Comparison of ENCODE assay signal across 24 cellular contexts in genomic region chr3:191282262-191283215, GRCh38. TPM values are rescaled to one million over a fixed set of nuclear protein-coding genes. Genes with fewer than 3 reads are reported as not detected.
DNase-seq lines count a peak whose midpoint lies in the region; ATAC-seq, FAIRE-seq and TF ChIP-seq lines count a peak whose summit lies in the region.
"Had no signal": no experiment of that assay in that cellular context is flagged by ENCODE, and none has a peak within 500 bp of the region (broad histone marks: within the 10 kb centered on the region; RNA-seq: fewer than 3 reads in every experiment).

No MANE protein-coding gene starts in this region.

- H3K27ac ChIP-seq in A673 (ENCODE audit: low read depth, low read length, poor library complexity, severe bottlenecking) (peak overlapping the region; percentile 2), kidney (ENCODE audit: low read depth in 2 of 2, low read length in 2 of 2) (no peak overlapping the region)
- H3K27ac ChIP-seq: A549; BLaER1 treated with 17β-estradiol and CSF1 and Interleukin-3, amounts not matched to agents 10 nM and 100 nM; gastroesophageal sphincter; right atrium auricular region; uterus had no signal

- POLR2A ChIA-PET in A673 (lab: Charles Lee; ENCODE audit: low non-redundant PET): no interaction called here

- no peak for FAIRE-seq in kidney (lab: Jason Lieb, UNC)
- FAIRE-seq: A549, bronchial epithelial cell, endothelial cell of umbilical vein, HTR-8/SVneo had no signal

- TF ChIP-seq CTCF in A673 (conservative IDR thresholded peaks at IDR 0.05; ENCODE audit: low read depth, low read length) (no peak), kidney (IDR thresholded peaks at IDR 0.05; ENCODE audit: borderline replicate concordance, extremely low read depth, insufficient read depth) (no peak)

- peaks cover 33% of the 10 kb centered on the region for H3K4me1 ChIP-seq in A673 (ENCODE audit: insufficient read depth, low read length, poor library complexity, severe bottlenecking)
- H3K4me1 ChIP-seq in kidney (ENCODE audit: control insufficient read depth in 1 of 2, insufficient read depth in 1 of 2, low read depth in 1 of 2, low read length in 2 of 2): no peaks in the 10 kb centered on the region
- H3K4me1 ChIP-seq: A549, gastroesophageal sphincter, right atrium auricular region, uterus had no signal

- H3K9me3 ChIP-seq in A673 (ENCODE audit: low read depth, low read length, poor library complexity, severe bottlenecking) (no peaks in the 10 kb centered on the region), kidney (ENCODE audit: control insufficient read depth in 1 of 2, low read length in 2 of 2) (no peaks in the 10 kb centered on the region)
- H3K9me3 ChIP-seq: A549, gastroesophageal sphincter, uterus had no signal

- peak; percentile 28 for ATAC-seq in GM19351 (IDR thresholded peaks at IDR 0.05; ENCODE audit: unreplicated experiment)
- ATAC-seq: A549; activated naive CD8-positive, alpha-beta T cell treated with anti-CD3 and anti-CD28 coated beads, Interleukin-2, amount 50 U/mL, for 24 hours; gastroesophageal sphincter had no signal

- H3K9ac ChIP-seq in kidney (ENCODE audit: low read length in 2 of 2): no peak overlapping the region
- H3K9ac ChIP-seq: BLaER1 treated with 17β-estradiol and CSF1 and Interleukin-3, amounts not matched to agents 10 nM and 100 nM had no signal

- no TSS peak for BruUV-seq in A673 (replicated peaks; lab: Mats Ljungman, UMichigan)

- H3K27me3 ChIP-seq in A673 (replicated peaks; ENCODE audit: insufficient read depth, low read depth, low read length, poor library complexity): no peaks in the 10 kb centered on the region
- H3K27me3 ChIP-seq: BLaER1 treated with 17β-estradiol and CSF1 and Interleukin-3, amounts not matched to agents 10 nM and 100 nM; gastroesophageal sphincter; right atrium auricular region; uterus had no signal

- CTCF ChIA-PET in A673 (lab: Charles Lee): no interaction called here

- H3K4me3 ChIP-seq in A673 (ENCODE audit: low read depth, low read length, poor library complexity, severe bottlenecking) (no peak overlapping the region), kidney (ENCODE audit: low read length in 2 of 2) (no peak overlapping the region)
- H3K4me3 ChIP-seq: A549; BLaER1 treated with 17β-estradiol and CSF1 and Interleukin-3, amounts not matched to agents 10 nM and 100 nM; gastroesophageal sphincter; right atrium auricular region; uterus had no signal

- DNase-seq in A673 (ENCODE audit: low spot score) (peak; percentile 59), fibroblast of the conjunctiva (ENCODE audit: low read depth) (peak; percentile 49), kidney (no peak), NK-92 (lab: John Stamatoyannopoulos, UW; ENCODE audit: unreplicated experiment) (no peak)
- no peak for DNase-seq in activated effector memory CD4-positive, alpha-beta T cell treated with anti-CD3 and anti-CD28 coated beads, Interleukin-2, amount 50 U/mL, for 16 hours
- DNase-seq in activated CD4-positive, alpha-beta T cell treated with anti-CD3 and anti-CD28 coated beads for 48 hours: no peak
- DNase-seq: activated CD4-positive, alpha-beta T cell treated with anti-CD3 and anti-CD28 coated beads, Interleukin-2, amount 50 U/mL, for 1 hour; activated CD8-positive, alpha-beta memory T cell treated with anti-CD3 and anti-CD28 coated beads, Interleukin-2, amount 50 U/mL, for 48 hours; activated naive CD8-positive, alpha-beta T cell treated with anti-CD3 and anti-CD28 coated beads, Interleukin-2, amount 50 U/mL, for 24 hours; dermis blood vessel endothelial cell; NCI-H1092 treated with DMSO at 0.1 percent for 48 hours; NCI-H2107; NCI-H524; uterus had no signal

- H3K36me3 ChIP-seq in A673 (ENCODE audit: insufficient read depth, low read length, poor library complexity, severe bottlenecking) (no peaks in the 10 kb centered on the region), kidney (ENCODE audit: control insufficient read depth in 1 of 2, insufficient read depth in 2 of 2, low read length in 2 of 2) (no peaks in the 10 kb centered on the region)
- H3K36me3 ChIP-seq: BLaER1 treated with 17β-estradiol and CSF1 and Interleukin-3, amounts not matched to agents 10 nM and 100 nM; gastroesophageal sphincter; right atrium auricular region; uterus had no signal

- intact Hi-C loops in A673 (cut with micrococcal nuclease; ENCODE audit: unreplicated experiment): no loop called here
- intact Hi-C loops in kidney (cut with DNase I): no loop called here

TF ChIP-seq in PFSK-1, 5 proteins besides CTCF, POLR2A, EP300 and RAD21:
- TF ChIP-seq, protein P1, sequence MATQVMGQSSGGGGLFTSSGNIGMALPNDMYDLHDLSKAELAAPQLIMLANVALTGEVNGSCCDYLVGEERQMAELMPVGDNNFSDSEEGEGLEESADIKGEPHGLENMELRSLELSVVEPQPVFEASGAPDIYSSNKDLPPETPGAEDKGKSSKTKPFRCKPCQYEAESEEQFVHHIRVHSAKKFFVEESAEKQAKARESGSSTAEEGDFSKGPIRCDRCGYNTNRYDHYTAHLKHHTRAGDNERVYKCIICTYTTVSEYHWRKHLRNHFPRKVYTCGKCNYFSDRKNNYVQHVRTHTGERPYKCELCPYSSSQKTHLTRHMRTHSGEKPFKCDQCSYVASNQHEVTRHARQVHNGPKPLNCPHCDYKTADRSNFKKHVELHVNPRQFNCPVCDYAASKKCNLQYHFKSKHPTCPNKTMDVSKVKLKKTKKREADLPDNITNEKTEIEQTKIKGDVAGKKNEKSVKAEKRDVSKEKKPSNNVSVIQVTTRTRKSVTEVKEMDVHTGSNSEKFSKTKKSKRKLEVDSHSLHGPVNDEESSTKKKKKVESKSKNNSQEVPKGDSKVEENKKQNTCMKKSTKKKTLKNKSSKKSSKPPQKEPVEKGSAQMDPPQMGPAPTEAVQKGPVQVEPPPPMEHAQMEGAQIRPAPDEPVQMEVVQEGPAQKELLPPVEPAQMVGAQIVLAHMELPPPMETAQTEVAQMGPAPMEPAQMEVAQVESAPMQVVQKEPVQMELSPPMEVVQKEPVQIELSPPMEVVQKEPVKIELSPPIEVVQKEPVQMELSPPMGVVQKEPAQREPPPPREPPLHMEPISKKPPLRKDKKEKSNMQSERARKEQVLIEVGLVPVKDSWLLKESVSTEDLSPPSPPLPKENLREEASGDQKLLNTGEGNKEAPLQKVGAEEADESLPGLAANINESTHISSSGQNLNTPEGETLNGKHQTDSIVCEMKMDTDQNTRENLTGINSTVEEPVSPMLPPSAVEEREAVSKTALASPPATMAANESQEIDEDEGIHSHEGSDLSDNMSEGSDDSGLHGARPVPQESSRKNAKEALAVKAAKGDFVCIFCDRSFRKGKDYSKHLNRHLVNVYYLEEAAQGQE (IDR thresholded peaks at IDR 0.05; ENCODE audit: insufficient read depth in 1 of 2, low read depth in 2 of 2, low read length in 2 of 2): no peak
- TF ChIP-seq POLR2AphosphoS5 (IDR thresholded peaks at IDR 0.05; ENCODE audit: low read depth, low read length): peak; percentile 71; the same call in 1 of the 2 replicates
TF ChIP-seq in PFSK-1: peak in this region for 1.

RNA-seq across cellular contexts. Expression of gene CCDC50, which starts 46.7 kb away (rescaled TPM):
- total RNA-seq in A673 (2021): 77.2 and 77.7 TPM in 2 replicates
- polyA plus RNA-seq in PFSK-1 (2012; ENCODE audit: insufficient read length, low read depth): 197 TPM
- total RNA-seq in kidney: 105 TPM
- 34.7 TPM for polyA plus RNA-seq in kidney (ENCODE audit: insufficient read depth, low read depth, low replicate concordance)

RNA-seq across cellular contexts. Expression of gene UTS2B, which starts 47.8 kb away (rescaled TPM):
- total RNA-seq in A673 (2021) (2.4 and 4.7 TPM in 2 replicates), kidney (0.41 TPM)
- 30.5 TPM for polyA plus RNA-seq in PFSK-1 (2012; ENCODE audit: insufficient read length, low read depth)
- polyA plus RNA-seq in kidney (ENCODE audit: insufficient read depth, low read depth, low replicate concordance): not detected
- total RNA-seq: bronchial epithelial cell, Daoy had no signal

Comparison
In these comparisons a context has a peak if more than half of its experiments do, and no peak if none do; other contexts are left out.
1. DNase-seq: peak in A673 (single experiment) and fibroblast of the conjunctiva (single experiment); none in kidney (single experiment), activated effector memory CD4-positive, alpha-beta T cell treated with anti-CD3 and anti-CD28 coated beads, Interleukin-2, amount 50 U/mL, for 16 hours (single experiment), activated CD4-positive, alpha-beta T cell treated with anti-CD3 and anti-CD28 coated beads for 48 hours (single experiment) and NK-92 (single experiment).